Comparison of ENCODE assay signal across 8 cellular contexts in genomic region chr20:33423141-33423834, GRCh38. TPM values are rescaled to one million over a fixed set of nuclear protein-coding genes. Genes with fewer than 3 reads are reported as not detected.
A peak's percentile ranks its signal among the peaks of the same experiment; 100 is the strongest.
DNase-seq lines count a peak whose midpoint lies in the region; ATAC-seq and TF ChIP-seq lines count a peak whose summit lies in the region.
"Had no signal": no experiment of that assay in that cellular context is flagged by ENCODE, and none has a peak within 500 bp of the region (broad histone marks: within the 10 kb centered on the region; RNA-seq: fewer than 3 reads in every experiment).

No MANE protein-coding gene starts in this region.

- peaks cover 0 to 11% of the 10 kb centered on the region in 2 donors for H3K4me1 ChIP-seq in lung (ENCODE audit: control insufficient read depth in 2 of 2, insufficient read depth in 2 of 2, low read length in 2 of 2)

- H3K9me3 Mint-ChIP-seq in activated naive CD4-positive, alpha-beta T cell treated with anti-CD3 and anti-CD28 coated beads, Interleukin-2, amount 50 U/mL, for 72 hours: no peaks in the 10 kb centered on the region
- H3K9me3 Mint-ChIP-seq: activated CD4-positive, alpha-beta memory T cell treated with anti-CD3 and anti-CD28 coated beads, Interleukin-2, amount 10 ng/mL, durations not matched to agents 7 days and 5 days had no signal

- WGBS in lung, 2 donors: 71 to 79% methylated on average over 7 of the region's 7 CpGs

- H3K27ac ChIP-seq in lung (ENCODE audit: low read depth in 1 of 2, low read length in 1 of 2): peak overlapping the region in 1 of 2 donors; percentile 89

- DNase-seq in LHCN-M2 (ENCODE audit: low read depth) (peak; percentile 92), choroid plexus epithelial cell (ENCODE audit: low read depth) (peak; percentile 71), lung (ENCODE audit: low spot score) (no peak), ureter (ENCODE audit: low spot score) (peak; percentile 59), NCI-H2029 (lab: John Stamatoyannopoulos, UW) (no peak)
- no peak for DNase-seq in activated naive CD4-positive, alpha-beta T cell treated with anti-CD3 and anti-CD28 coated beads, Interleukin-2, amount 50 U/mL, for 72 hours (ENCODE audit: low spot score in 2 of 2)
- DNase-seq: activated CD4-positive, alpha-beta memory T cell treated with anti-CD3 and anti-CD28 coated beads, Interleukin-2, amount 10 ng/mL, durations not matched to agents 7 days and 5 days had no signal

- H3K9me3 ChIP-seq in lung (ENCODE audit: control insufficient read depth in 2 of 2, insufficient read depth in 1 of 2, low read length in 1 of 2): no peaks in the 10 kb centered on the region

- H3K27ac Mint-ChIP-seq in activated naive CD4-positive, alpha-beta T cell treated with anti-CD3 and anti-CD28 coated beads, Interleukin-2, amount 50 U/mL, for 72 hours: no peak overlapping the region
- H3K27ac Mint-ChIP-seq: activated CD4-positive, alpha-beta memory T cell treated with anti-CD3 and anti-CD28 coated beads, Interleukin-2, amount 10 ng/mL, durations not matched to agents 7 days and 5 days had no signal

- peak; percentile 75 for ATAC-seq in lung (ENCODE audit: insufficient read depth, low FRiP score)
- ATAC-seq in activated naive CD4-positive, alpha-beta T cell treated with anti-CD3 and anti-CD28 coated beads, Interleukin-2, amount 50 U/mL, for 72 hours: no peak
- ATAC-seq in HG02763 (IDR thresholded peaks at IDR 0.05; ENCODE audit: unreplicated experiment): no peak

- H3K36me3 ChIP-seq in lung (ENCODE audit: control insufficient read depth in 2 of 2, insufficient read depth in 2 of 2, low read length in 2 of 2): no peaks in the 10 kb centered on the region

- no peaks in the 10 kb centered on the region for H3K27me3 ChIP-seq in lung (ENCODE audit: control insufficient read depth, insufficient read depth)

- no peak for TF ChIP-seq CTCF in choroid plexus epithelial cell (conservative IDR thresholded peaks at IDR 0.05; ENCODE audit: low read depth, low read length)
- TF ChIP-seq CTCF in lung (IDR thresholded peaks at IDR 0.05; ENCODE audit: control extremely low read depth, extremely low read depth): no peak

- H3K36me3 Mint-ChIP-seq in activated naive CD4-positive, alpha-beta T cell treated with anti-CD3 and anti-CD28 coated beads, Interleukin-2, amount 50 U/mL, for 72 hours: no peaks in the 10 kb centered on the region

- H3K4me3 ChIP-seq in choroid plexus epithelial cell (ENCODE audit: low read depth, low read length) (no peak overlapping the region), lung (no peak overlapping the region)

RNA-seq across cellular contexts. Expression of gene SNTA1, which starts 20.3 kb away (rescaled TPM):
- 26.2 and 29.7 TPM in 2 replicates for total RNA-seq in LHCN-M2 (2014; rRNA removed)
- polyA plus RNA-seq in LHCN-M2 (2012): 39.8 TPM
- total RNA-seq in lung: 1 to 10 TPM; 5.0 to 9.9 TPM
- 1 to 10 TPM; 3.7 to 8.6 TPM for polyA plus RNA-seq in lung
- total RNA-seq in ureter: 9.6 TPM
- 1 to 10 TPM; 3.1 TPM for total RNA-seq in activated naive CD4-positive, alpha-beta T cell treated with anti-CD3 and anti-CD28 coated beads, Interleukin-2, amount 50 U/mL, for 72 hours

RNA-seq across cellular contexts. Expression of gene CDK5RAP1, which starts 22.0 kb away (rescaled TPM):
- total RNA-seq in LHCN-M2 (2014; rRNA removed): 23.5 and 29.0 TPM in 2 replicates
- 24.7 TPM for polyA plus RNA-seq in LHCN-M2 (2012)
- total RNA-seq in lung: 10 to 100 TPM; 22.1 to 24.3 TPM
- polyA plus RNA-seq in lung: 10 to 100 TPM; 20.3 to 43.1 TPM
- 24.9 TPM for total RNA-seq in ureter
- 10 to 100 TPM; 40.0 to 44.2 TPM for total RNA-seq in activated naive CD4-positive, alpha-beta T cell treated with anti-CD3 and anti-CD28 coated beads, Interleukin-2, amount 50 U/mL, for 72 hours

Comparison
In these comparisons a context has a peak if more than half of its experiments do, and no peak if none do; other contexts are left out.
1. DNase-seq: peak in LHCN-M2 (single experiment), choroid plexus epithelial cell (single experiment) and ureter (single experiment); none in lung (single experiment), activated naive CD4-positive, alpha-beta T cell treated with anti-CD3 and anti-CD28 coated beads, Interleukin-2, amount 50 U/mL, for 72 hours (0 of 2) and NCI-H2029 (single experiment).